Comparison of ENCODE assay signal across 8 cellular contexts in the genomic region with DNA sequence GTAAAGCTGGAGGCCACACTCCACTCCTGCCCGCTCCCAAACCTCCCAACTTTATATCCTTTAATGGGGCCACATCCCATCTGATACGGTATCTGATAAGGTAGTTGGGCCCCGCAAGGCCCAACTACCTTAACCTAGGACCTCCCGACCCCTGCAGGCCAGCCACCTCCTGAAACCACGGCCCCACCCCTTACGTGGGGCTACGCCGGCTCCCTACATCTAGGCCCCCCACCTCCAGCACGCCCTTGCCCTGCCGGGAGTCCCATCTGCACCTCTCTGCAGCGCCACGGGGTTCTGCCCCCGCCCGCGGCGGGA. TPM values are rescaled to one million over a fixed set of nuclear protein-coding genes. Genes with fewer than 3 reads are reported as not detected.
DNase-seq lines count a peak whose midpoint lies in the region; ATAC-seq, FAIRE-seq and TF ChIP-seq lines count a peak whose summit lies in the region.

No MANE protein-coding gene starts in this region.

- no peak for TF ChIP-seq CTCF in nephron (IDR thresholded peaks at IDR 0.05; ENCODE audit: unreplicated experiment in 3 of 3)

- H3K27me3 Mint-ChIP-seq in nephron (ENCODE audit: low read depth) = peaks cover 7% of the 10 kb centered on the region

- peak overlapping the region; percentile 81 to 90 (median 87) for H3K4me3 Mint-ChIP-seq in nephron

- no peak for FAIRE-seq in urothelium cell line (lab: Jason Lieb, UNC)

- peaks cover 17% of the 10 kb centered on the region for H3K36me3 Mint-ChIP-seq in nephron (ENCODE audit: low read depth)

- peak overlapping the region; percentile 78 for H3K27ac ChIP-seq in caudate nucleus (ENCODE audit: low read depth, low read length)

- peak; percentile 11 for ATAC-seq in HG03520 (IDR thresholded peaks at IDR 0.05; ENCODE audit: unreplicated experiment)

- peaks cover 15% of the 10 kb centered on the region for H3K4me1 Mint-ChIP-seq in nephron

- H3K9me3 Mint-ChIP-seq in nephron = no peaks in the 10 kb centered on the region

- DNase-seq in GM19238 (ENCODE audit: insufficient read length, low spot score) = peak; percentile 70
- DNase-seq in caudate nucleus (lab: John Stamatoyannopoulos, UW) = no peak
- DNase-seq in cerebellum (ENCODE audit: low spot score) = no peak
- no peak for DNase-seq in T-helper 9 cell
- DNase-seq in NCI-H446 (lab: John Stamatoyannopoulos, UW) = no peak
- DNase-seq in urothelium cell line (ENCODE audit: low spot score) = no peak

- H3K27ac Mint-ChIP-seq in nephron = no peak overlapping the region

RNA-seq across cellular contexts. Expression of a gene that starts 2.2 kb away (rescaled TPM):
- total RNA-seq in cerebellum = 1.3 TPM

RNA-seq across cellular contexts. Expression of a gene that starts 5.2 kb away (rescaled TPM):
- total RNA-seq in cerebellum = 8.6 TPM

RNA-seq across cellular contexts. Expression of a gene that starts 5.4 kb away (rescaled TPM):
- total RNA-seq in cerebellum = 11.3 TPM

RNA-seq across cellular contexts. Expression of a gene that starts 8.3 kb away (rescaled TPM):
- total RNA-seq in cerebellum = 11.1 TPM

RNA-seq across cellular contexts. Expression of a gene that starts 16.8 kb away (rescaled TPM):
- total RNA-seq in cerebellum = not detected
